ENCODE assay signal across 12 cellular contexts in genomic region chr5:179404321-179405053, GRCh38. TPM values are rescaled to one million over a fixed set of nuclear protein-coding genes. Genes with fewer than 3 reads are reported as not detected.
A peak's percentile ranks its signal among the peaks of the same experiment; 100 is the strongest.
DNase-seq lines count a peak whose midpoint lies in the region; ATAC-seq and TF ChIP-seq lines count a peak whose summit lies in the region.
"Had no signal": no experiment of that assay in that cellular context is flagged by ENCODE, and none has a peak within 500 bp of the region (broad histone marks: within the 10 kb centered on the region; RNA-seq: fewer than 3 reads in every experiment).

No MANE protein-coding gene starts in this region.

- WGBS in SK-N-SH (ENCODE audit: low lambda C conversion rate), result 47% methylated on average over 2 of the region's 6 CpGs
- 68 to 82% methylated on average over 4 to 6 of the region's 6 CpGs for WGBS in esophagus squamous epithelium, 2 donors

- no peak for ATAC-seq in SK-N-SH treated with all-trans-retinoic acid at 6 μM for 48 hours
- no peak for ATAC-seq in thoracic aorta (ENCODE audit: insufficient number of reproducible peaks, low FRiP score, low read depth)
- ATAC-seq in naive thymus-derived CD4-positive, alpha-beta T cell, result no peak

- peak; percentile 67 for TF ChIP-seq RAD21 in SK-N-SH (IDR thresholded peaks at IDR 0.05; ENCODE audit: low read length)

- TF ChIP-seq EP300 in SK-N-SH (IDR thresholded peaks at IDR 0.05; ENCODE audit: borderline replicate concordance in 1 of 2, low read depth in 1 of 2, low read length in 1 of 2), result no peak

- no peaks in the 10 kb centered on the region for H3K79me2 ChIP-seq in SK-N-SH (ENCODE audit: insufficient read depth)

- DNase-seq in SK-N-SH (peak; percentile 62), adipocyte (ENCODE audit: low read depth) (peak; percentile 51), islet precursor cell (peak; percentile 58), thoracic aorta (ENCODE audit: low spot score) (no peak), esophagus squamous epithelium (lab: John Stamatoyannopoulos, UW) (no peak)
- no peak for DNase-seq in activated naive CD4-positive, alpha-beta T cell treated with anti-CD3 and anti-CD28 coated beads for 36 hours
- DNase-seq in naive thymus-derived CD4-positive, alpha-beta T cell, result no peak
- DNase-seq: aorta, NCI-H2029 had no signal

- H3K4me1 Mint-ChIP-seq in activated naive CD4-positive, alpha-beta T cell treated with anti-CD3 and anti-CD28 coated beads for 36 hours (ENCODE audit: low read depth), result no peaks in the 10 kb centered on the region
- H3K4me1 Mint-ChIP-seq in naive thymus-derived CD4-positive, alpha-beta T cell, result no peaks in the 10 kb centered on the region

- H3K9me2 ChIP-seq in SK-N-SH, result no peaks in the 10 kb centered on the region

- H3K27ac ChIP-seq in SK-N-SH (ENCODE audit: low read depth in 2 of 2, low read length in 1 of 2), result peak overlapping the region in 1 of 2 experiments; percentile 91; a peak in 1 of 4 replicates
- H3K27ac ChIP-seq in thoracic aorta, result no peak overlapping the region
- no peak overlapping the region for H3K27ac ChIP-seq in esophagus squamous epithelium
- H3K27ac ChIP-seq in naive thymus-derived CD4-positive, alpha-beta T cell (ENCODE audit: low read depth, low read length), result no peak overlapping the region

- no peaks in the 10 kb centered on the region for H3K27me3 ChIP-seq in SK-N-SH (ENCODE audit: insufficient read depth)
- no peaks in the 10 kb centered on the region for H3K27me3 ChIP-seq in adipocyte (replicated peaks; ENCODE audit: control insufficient read depth, insufficient read depth, low read length)
- H3K27me3 ChIP-seq in thoracic aorta (replicated peaks; ENCODE audit: insufficient read depth), result no peaks in the 10 kb centered on the region
- H3K27me3 ChIP-seq in esophagus squamous epithelium, result no peaks in the 10 kb centered on the region
- H3K27me3 ChIP-seq in naive thymus-derived CD4-positive, alpha-beta T cell (ENCODE audit: control insufficient read depth in 2 of 2, insufficient read depth in 2 of 2, low read length in 2 of 2), result no peaks in the 10 kb centered on the region

- no peaks in the 10 kb centered on the region for H3F3A ChIP-seq in SK-N-SH (replicated peaks; ENCODE audit: insufficient read depth)

- H3K9ac ChIP-seq in SK-N-SH (no peak overlapping the region), adipocyte (ENCODE audit: low read length) (no peak overlapping the region)

- H3K9me3 ChIP-seq in SK-N-SH (no peaks in the 10 kb centered on the region), adipocyte (ENCODE audit: control insufficient read depth, low read length) (peaks cover 14% of the 10 kb centered on the region), thoracic aorta (peaks cover 14% of the 10 kb centered on the region), esophagus squamous epithelium (peaks cover 0 to 21% (median 10%) of the 10 kb centered on the region in 3 donors)
- peaks cover 0 to 13% (median 0%) of the 10 kb centered on the region in 3 experiments for H3K9me3 ChIP-seq in naive thymus-derived CD4-positive, alpha-beta T cell (ENCODE audit: control insufficient read depth in 2 of 3, low read length in 3 of 3)

- CTCF ChIA-PET in SK-N-SH (lab: Yijun Ruan, JAX), result interaction anchor here (0.5 to 2.4 kb wide), 20 partner anchors 11 to 249 kb away, joined by 3 to 12 read pairs (median 4); no protein-coding TSS in a partner anchor
- CTCF ChIA-PET in activated naive CD4-positive, alpha-beta T cell treated with anti-CD3 and anti-CD28 coated beads for 36 hours (lab: Charles Lee), result interaction anchor here (0.9 to 1.5 kb wide), 2 partner anchors 18 to 652 kb away, joined by 3 to 4 read pairs; no protein-coding TSS in a partner anchor
- CTCF ChIA-PET in naive thymus-derived CD4-positive, alpha-beta T cell (lab: Charles Lee), result no interaction called here

- no peaks in the 10 kb centered on the region for H4K20me1 ChIP-seq in SK-N-SH (ENCODE audit: insufficient read depth)

- H3K4me3 Mint-ChIP-seq in activated naive CD4-positive, alpha-beta T cell treated with anti-CD3 and anti-CD28 coated beads for 36 hours, result no peak overlapping the region
- H3K4me3 Mint-ChIP-seq in naive thymus-derived CD4-positive, alpha-beta T cell, result no peak overlapping the region
- H3K4me3 Mint-ChIP-seq: T-helper 1 cell treated with Interleukin-12 subunit alpha and Interleukin-12 subunit beta and Interleukin-4 antibody, amounts not matched to agents 30 μg/mL and 1 μg/mL, for 36 hours had no signal

- TF ChIP-seq CTCF in SK-N-SH (IDR thresholded peaks at IDR 0.05) (no peak), thoracic aorta (IDR thresholded peaks at IDR 0.05) (peak; percentile 29), esophagus squamous epithelium (IDR thresholded peaks at IDR 0.05) (peak in 1 of 6 experiments; percentile 32)

- H3K4me1 ChIP-seq in SK-N-SH (ENCODE audit: control insufficient read depth in 1 of 2, insufficient read depth in 2 of 2, low read depth in 1 of 2, low read length in 1 of 2), result peaks cover 0 to 58% of the 10 kb centered on the region in 2 experiments; a peak in 1 of 4 replicates
- peaks cover 20% of the 10 kb centered on the region for H3K4me1 ChIP-seq in adipocyte (ENCODE audit: control insufficient read depth, insufficient read depth, low read length)
- no peaks in the 10 kb centered on the region for H3K4me1 ChIP-seq in thoracic aorta (ENCODE audit: control insufficient read depth in 1 of 2, low read depth in 2 of 2)
- H3K4me1 ChIP-seq in esophagus squamous epithelium, result no peaks in the 10 kb centered on the region
- H3K4me1 ChIP-seq in naive thymus-derived CD4-positive, alpha-beta T cell (ENCODE audit: control insufficient read depth in 2 of 2, insufficient read depth in 2 of 2, low read length in 2 of 2), result no peaks in the 10 kb centered on the region

- no peak for TF ChIP-seq POLR2A in esophagus squamous epithelium (IDR thresholded peaks at IDR 0.05)

- POLR2A ChIA-PET in SK-N-SH (lab: Yijun Ruan, JAX), result no interaction called here
- POLR2A ChIA-PET in naive thymus-derived CD4-positive, alpha-beta T cell (lab: Charles Lee), result no interaction called here

- H3K9me3 Mint-ChIP-seq in activated naive CD4-positive, alpha-beta T cell treated with anti-CD3 and anti-CD28 coated beads for 36 hours, result peaks cover 25% of the 10 kb centered on the region
- H3K9me3 Mint-ChIP-seq in naive thymus-derived CD4-positive, alpha-beta T cell, result peaks cover 0 to 28% (median 18%) of the 10 kb centered on the region in 11 donors

- H3K36me3 ChIP-seq in SK-N-SH (replicated peaks in 1 of 2; ENCODE audit: control insufficient read depth in 1 of 2, insufficient read depth in 2 of 2, low read length in 1 of 2), result no peaks in the 10 kb centered on the region
- H3K36me3 ChIP-seq in adipocyte (ENCODE audit: control insufficient read depth, insufficient read depth, low read length, severe bottlenecking), result no peaks in the 10 kb centered on the region
- no peaks in the 10 kb centered on the region for H3K36me3 ChIP-seq in thoracic aorta
- H3K36me3 ChIP-seq in esophagus squamous epithelium, result no peaks in the 10 kb centered on the region
- H3K36me3 ChIP-seq in naive thymus-derived CD4-positive, alpha-beta T cell (ENCODE audit: control insufficient read depth in 2 of 3, insufficient read depth in 3 of 3, low read length in 3 of 3), result no peaks in the 10 kb centered on the region

- H3K27ac Mint-ChIP-seq in activated naive CD4-positive, alpha-beta T cell treated with anti-CD3 and anti-CD28 coated beads for 36 hours, result no peak overlapping the region
- H3K27ac Mint-ChIP-seq in naive thymus-derived CD4-positive, alpha-beta T cell, result no peak overlapping the region
- H3K27ac Mint-ChIP-seq: T-helper 1 cell treated with Interleukin-12 subunit alpha and Interleukin-12 subunit beta and Interleukin-4 antibody, amounts not matched to agents 30 μg/mL and 1 μg/mL, for 36 hours had no signal

- intact Hi-C loops in esophagus squamous epithelium (cut with DNase I), result no loop called here
- intact Hi-C loops in activated naive CD4-positive, alpha-beta T cell treated with anti-CD3 and anti-CD28 coated beads for 36 hours (cut with micrococcal nuclease), result no loop called here
- intact Hi-C loops in naive thymus-derived CD4-positive, alpha-beta T cell (cut with micrococcal nuclease), result no loop called here

- H3K4me3 ChIP-seq in SK-N-SH (ENCODE audit: low read depth in 2 of 2, low read length in 1 of 2) (no peak overlapping the region), adipocyte (ENCODE audit: low read length) (no peak overlapping the region), thoracic aorta (no peak overlapping the region), esophagus squamous epithelium (no peak overlapping the region)
- H3K4me3 ChIP-seq in naive thymus-derived CD4-positive, alpha-beta T cell (ENCODE audit: low read length), result no peak overlapping the region

- no peak overlapping the region for H2AFZ ChIP-seq in SK-N-SH (ENCODE audit: low read depth)

- no peaks in the 10 kb centered on the region for H3K36me3 Mint-ChIP-seq in activated naive CD4-positive, alpha-beta T cell treated with anti-CD3 and anti-CD28 coated beads for 36 hours (ENCODE audit: low read depth)
- peaks cover 2 to 18% (median 4%) of the 10 kb centered on the region in 5 donors for H3K36me3 Mint-ChIP-seq in naive thymus-derived CD4-positive, alpha-beta T cell

- H3K4me2 ChIP-seq in SK-N-SH, result no peak overlapping the region

- no peaks in the 10 kb centered on the region for H3K27me3 Mint-ChIP-seq in activated naive CD4-positive, alpha-beta T cell treated with anti-CD3 and anti-CD28 coated beads for 36 hours (ENCODE audit: low read depth)
- H3K27me3 Mint-ChIP-seq in naive thymus-derived CD4-positive, alpha-beta T cell, result peaks cover 0 to 7% (median 0%) of the 10 kb centered on the region in 5 donors

TF ChIP-seq in SK-N-SH, 30 proteins besides CTCF, POLR2A, EP300 and RAD21:
- no peak for TF ChIP-seq FOXJ3 (CRISPR knock-in tag; IDR thresholded peaks at IDR 0.05)
- TF ChIP-seq SMC3 (IDR thresholded peaks at IDR 0.05; ENCODE audit: low read depth, low read length), result peak; percentile 30; the same call in 1 of the 2 replicates

TF ChIP-seq in SK-N-SH treated with all-trans-retinoic acid at 6 μM for 48 hours, 23 proteins besides CTCF, POLR2A, EP300 and RAD21 (continues in another document):
- TF ChIP-seq PPARA (CRISPR knock-in tag; IDR thresholded peaks at IDR 0.05; ENCODE audit: borderline replicate concordance) (no peak), OSR1 (CRISPR knock-in tag; IDR thresholded peaks at IDR 0.05) (no peak)

RNA-seq across cellular contexts. Expression of gene ADAMTS2, which starts 59.2 kb away (rescaled TPM):
- polyA plus RNA-seq in SK-N-SH (2012; rRNA removed), result 0.12 and 0.57 TPM in 2 replicates
- polyA plus RNA-seq in SK-N-SH (2012; cell fraction: cytosol; rRNA removed), result 0.21 and 0.67 TPM in 2 replicates
- 0.44 and 1.1 TPM in 2 replicates for polyA plus RNA-seq in SK-N-SH (2012; cell fraction: nucleus; rRNA removed)
- 10 to 100 TPM; 34.4 to 60.7 TPM for total RNA-seq in thoracic aorta
- 10 to 100 TPM in 1 of 4 donors, 1 to 10 TPM in 3; 1.3 to 10.3 (median 5.2) TPM for total RNA-seq in esophagus squamous epithelium
- total RNA-seq in activated naive CD4-positive, alpha-beta T cell treated with anti-CD3 and anti-CD28 coated beads for 36 hours, result not detected
- total RNA-seq in naive thymus-derived CD4-positive, alpha-beta T cell, result not detected
- not detected for polyA plus RNA-seq in naive thymus-derived CD4-positive, alpha-beta T cell
- total RNA-seq: endothelial cell of umbilical vein had no signal
- polyA plus RNA-seq: endothelial cell of umbilical vein had no signal

Comparison
In these comparisons a context has a peak if more than half of its experiments do, and no peak if none do; other contexts are left out.
1. DNase-seq: peak in SK-N-SH (single experiment), adipocyte (single experiment) and islet precursor cell (single experiment); none in thoracic aorta (single experiment), esophagus squamous epithelium (single experiment), activated naive CD4-positive, alpha-beta T cell treated with anti-CD3 and anti-CD28 coated beads for 36 hours (single experiment) and naive thymus-derived CD4-positive, alpha-beta T cell (0 of 9).